Comparison of ENCODE assay signal across 9 cellular contexts in genomic region chr2:199495147-199495546, GRCh38.
"Had no signal": no experiment of that assay in that cellular context is flagged by ENCODE, and none has a peak within 500 bp of the region (broad histone marks: within the 10 kb centered on the region; RNA-seq: fewer than 3 reads in every experiment).

No MANE protein-coding gene starts in this region.

- ATAC-seq: activated CD4-positive, CD25-positive, alpha-beta regulatory T cell treated with anti-CD3 and anti-CD28 coated beads, Interleukin-2, amount 50 U/mL, for 24 hours; body of pancreas had no signal

- DNase-seq: body of pancreas; cortex of kidney; effector CD8-positive, alpha-beta T cell; hippocampal formation; ovary; stimulated activated CD4-positive, alpha-beta T cell treated with anti-CD3 and anti-CD28 coated beads, Interleukin-15, amount 100 ng/mL, for 24 hours; stimulated activated CD4-positive, alpha-beta T cell treated with anti-CD3 and anti-CD28 coated beads, Interleukin-4, amount 100 ng/mL, for 4 hours; thyroid gland had no signal
